ENCODE assay signal across 16 cellular contexts in genomic region chr18:80168982-80169381, GRCh38.
"Had no signal": no experiment of that assay in that cellular context is flagged by ENCODE, and none has a peak within 500 bp of the region (broad histone marks: within the 10 kb centered on the region; RNA-seq: fewer than 3 reads in every experiment).

No MANE protein-coding gene starts in this region.

- ATAC-seq: activated T-cell treated with anti-CD3 and anti-CD28 coated beads, Interleukin-2, amount 50 U/mL, for 72 hours; gastroesophageal sphincter had no signal

- H3K27me3 ChIP-seq: breast epithelium, colonic mucosa, dorsolateral prefrontal cortex, gastroesophageal sphincter, neural progenitor cell had no signal

- H3K4me2 ChIP-seq: neural progenitor cell had no signal

- H3K27ac ChIP-seq: breast epithelium, colonic mucosa, dorsolateral prefrontal cortex, gastroesophageal sphincter, neural progenitor cell, thoracic aorta had no signal

- DNase-seq: activated B cell treated with CpG ODN at 0.5 μM for 24 hours; activated CD4-positive, alpha-beta memory T cell treated with anti-CD3 and anti-CD28 coated beads for 36 hours; activated CD4-positive, alpha-beta T cell treated with anti-CD3 and anti-CD28 coated beads for 4 hours; activated gamma-delta T cell; activated T-cell treated with anti-CD3 and anti-CD28 coated beads, Interleukin-2, amount 50 U/mL, for 72 hours; colonic mucosa; islet precursor cell; naive thymus-derived CD8-positive, alpha-beta T cell; stimulated activated CD4-positive, alpha-beta T cell treated with anti-CD3 and anti-CD28 coated beads, Interleukin-4, amount 100 ng/mL, for 1 hour; stimulated activated naive CD4-positive, alpha-beta T cell; T1000 had no signal

- H3K36me3 ChIP-seq: breast epithelium, colonic mucosa, gastroesophageal sphincter, neural progenitor cell, thoracic aorta had no signal

- H3K4me3 ChIP-seq: breast epithelium, colonic mucosa, dorsolateral prefrontal cortex, gastroesophageal sphincter, neural progenitor cell, thoracic aorta had no signal

- H3K4me1 ChIP-seq: breast epithelium, colonic mucosa, neural progenitor cell had no signal

- H3K9ac ChIP-seq: neural progenitor cell had no signal

- H3K9me3 ChIP-seq: breast epithelium, colonic mucosa had no signal

- H2AFZ ChIP-seq: neural progenitor cell had no signal
